ENCODE assay signal across 24 cellular contexts in the genomic region with DNA sequence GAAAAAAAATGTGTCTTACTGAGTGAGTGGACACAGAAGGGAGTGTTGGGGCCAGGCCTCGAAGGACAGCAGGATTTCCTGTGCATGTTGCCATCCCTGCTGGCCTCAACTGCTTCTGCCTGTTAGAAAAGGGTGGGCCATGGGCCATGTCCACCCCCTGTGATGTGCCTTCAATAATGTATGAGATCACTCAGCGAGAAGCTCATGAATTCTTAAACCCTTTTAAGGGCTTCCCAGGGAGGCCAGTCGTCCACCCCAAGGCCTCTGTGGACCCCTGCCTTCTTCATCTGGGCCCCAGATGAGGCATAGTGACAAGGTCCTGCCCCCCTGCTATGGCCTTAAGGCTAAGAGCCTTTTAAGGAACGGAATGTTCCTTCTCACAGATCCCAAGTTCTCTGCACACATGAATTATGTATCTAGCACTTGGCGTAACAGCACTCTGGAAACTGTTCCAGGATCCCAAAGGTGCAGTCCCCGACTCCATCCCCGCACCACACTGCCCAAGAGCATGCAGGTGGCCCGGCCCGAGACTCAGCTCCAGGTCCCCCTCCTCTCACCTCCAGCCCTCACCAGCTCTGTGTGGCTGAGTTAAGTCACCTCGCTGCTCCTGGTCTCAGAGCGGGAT. TPM values are rescaled to one million over a fixed set of nuclear protein-coding genes. Genes with fewer than 3 reads are reported as not detected.
DNase-seq lines count a peak whose midpoint lies in the region; ATAC-seq and TF ChIP-seq lines count a peak whose summit lies in the region.
"Had no signal": no experiment of that assay in that cellular context is flagged by ENCODE, and none has a peak within 500 bp of the region (broad histone marks: within the 10 kb centered on the region; RNA-seq: fewer than 3 reads in every experiment).

No MANE protein-coding gene starts in this region.

- H3K27me3 Mint-ChIP-seq in osteocyte (ENCODE audit: unreplicated experiment) = peaks cover 25% of the 10 kb centered on the region

- H3K4me3 Mint-ChIP-seq in osteocyte (ENCODE audit: unreplicated experiment) = no peak overlapping the region
- H3K4me3 Mint-ChIP-seq: CD4-positive, CD25-positive, alpha-beta regulatory T cell had no signal

- H3K4me1 ChIP-seq in gastroesophageal sphincter (peaks cover 0 to 22% (median 0%) of the 10 kb centered on the region in 3 donors), lung (ENCODE audit: control insufficient read depth in 2 of 2, insufficient read depth in 2 of 2, low read length in 2 of 2) (peaks cover 0 to 9% of the 10 kb centered on the region in 2 donors), sigmoid colon (peaks cover 0 to 27% (median 23%) of the 10 kb centered on the region in 4 donors)

- TF ChIP-seq POLR2A in gastroesophageal sphincter (IDR thresholded peaks at IDR 0.05) (no peak), sigmoid colon (IDR thresholded peaks at IDR 0.05) (no peak)

- no peaks in the 10 kb centered on the region for H3K27me3 ChIP-seq in gastroesophageal sphincter
- H3K27me3 ChIP-seq in lung (ENCODE audit: control insufficient read depth, insufficient read depth) = no peaks in the 10 kb centered on the region
- H3K27me3 ChIP-seq in sigmoid colon = no peaks in the 10 kb centered on the region
- H3K27me3 ChIP-seq: BLaER1 had no signal

- no peaks in the 10 kb centered on the region for H3K9me3 ChIP-seq in gastroesophageal sphincter
- no peaks in the 10 kb centered on the region for H3K9me3 ChIP-seq in lung (ENCODE audit: control insufficient read depth in 2 of 2, insufficient read depth in 1 of 2, low read length in 1 of 2)
- H3K9me3 ChIP-seq in sigmoid colon = no peaks in the 10 kb centered on the region
- H3K9me3 ChIP-seq: BLaER1 had no signal

- H3K36me3 ChIP-seq in gastroesophageal sphincter = no peaks in the 10 kb centered on the region
- H3K36me3 ChIP-seq in lung (ENCODE audit: control insufficient read depth in 2 of 2, insufficient read depth in 2 of 2, low read length in 2 of 2) = no peaks in the 10 kb centered on the region
- no peaks in the 10 kb centered on the region for H3K36me3 ChIP-seq in sigmoid colon
- H3K36me3 ChIP-seq: BLaER1 had no signal

- intact Hi-C loops in sigmoid colon (cut with DNase I) = no loop called here

- TF ChIP-seq CTCF in gastroesophageal sphincter (IDR thresholded peaks at IDR 0.05) (no peak), lung (IDR thresholded peaks at IDR 0.05; ENCODE audit: control extremely low read depth, extremely low read depth) (no peak), sigmoid colon (IDR thresholded peaks at IDR 0.05) (no peak), osteocyte (IDR thresholded peaks at IDR 0.05) (no peak)

- peak; percentile 71 for DNase-seq in lung (ENCODE audit: low spot score)
- DNase-seq in sigmoid colon = no peak
- DNase-seq in osteocyte (ENCODE audit: extremely low spot score, unreplicated experiment) = no peak
- DNase-seq in activated CD4-positive, alpha-beta T cell treated with anti-CD3 and anti-CD28 coated beads, Interleukin-2, amount 50 U/mL, for 4 hours = no peak
- DNase-seq: CD4-positive, CD25-positive, alpha-beta regulatory T cell; DMS153; DND-41; Karpas-422; NCI-H1092; NCI-H1436; NCI-H187; NCI-H2081 treated with DMSO at 0.1 percent for 48 hours; NCI-H2171; NCI-H226; NCI-H510A; NCI-H69; SHP77 had no signal

- 64% methylated on average over 2 of the region's 11 CpGs; no CpG with 5 or more reads in 1 of the 2 donors for WGBS in gastroesophageal sphincter (ENCODE audit: low coverage in 1 of 2), 2 donors
- 66 to 67% methylated on average over 11 of the region's 11 CpGs for WGBS in lung, 2 donors
- 74 to 80% methylated on average over 11 of the region's 11 CpGs for WGBS in sigmoid colon, 2 donors

- peaks cover 4% of the 10 kb centered on the region for H3K36me3 Mint-ChIP-seq in osteocyte (ENCODE audit: unreplicated experiment)
- H3K36me3 Mint-ChIP-seq: CD4-positive, CD25-positive, alpha-beta regulatory T cell had no signal

- peak; percentile 29 for TF ChIP-seq EP300 in gastroesophageal sphincter (IDR thresholded peaks at IDR 0.05)
- TF ChIP-seq EP300 in sigmoid colon (IDR thresholded peaks at IDR 0.05) = peak; percentile 24 to 93 (median 82)

- ATAC-seq in gastroesophageal sphincter = peak; percentile 73
- peak; percentile 21 for ATAC-seq in lung (ENCODE audit: insufficient read depth, low FRiP score)
- ATAC-seq in GM21529 (IDR thresholded peaks at IDR 0.05; ENCODE audit: unreplicated experiment) = no peak
- no peak for ATAC-seq in HG02588 (IDR thresholded peaks at IDR 0.05; ENCODE audit: unreplicated experiment)
- ATAC-seq: HCT116, HepG2 had no signal

- H3K27ac Mint-ChIP-seq in osteocyte (ENCODE audit: unreplicated experiment) = no peak overlapping the region
- H3K27ac Mint-ChIP-seq: CD4-positive, CD25-positive, alpha-beta regulatory T cell had no signal

- H3K4me3 ChIP-seq in gastroesophageal sphincter = no peak overlapping the region
- H3K4me3 ChIP-seq in lung = no peak overlapping the region
- no peak overlapping the region for H3K4me3 ChIP-seq in sigmoid colon
- H3K4me3 ChIP-seq: BLaER1 had no signal

- peaks cover 14% of the 10 kb centered on the region for H3K4me1 Mint-ChIP-seq in osteocyte (ENCODE audit: unreplicated experiment)

- peaks cover 2% of the 10 kb centered on the region for H3K9me3 Mint-ChIP-seq in osteocyte (ENCODE audit: unreplicated experiment)

- H3K27ac ChIP-seq in gastroesophageal sphincter (peak overlapping the region in 3 of 4 donors; percentile 8 to 76 (median 43)), lung (ENCODE audit: low read depth in 1 of 2, low read length in 1 of 2) (peak overlapping the region in 1 of 2 donors; percentile 85), sigmoid colon (peak overlapping the region in 3 of 4 donors; percentile 27 to 74 (median 54))
- H3K27ac ChIP-seq: BLaER1, RWPE1 had no signal

RNA-seq across cellular contexts. Expression of gene C14orf132, which starts 8.9 kb away (rescaled TPM):
- total RNA-seq in gastroesophageal sphincter = 100 to 1,000 TPM in 1 of 4 donors, 10 to 100 TPM in 3; 52.0 to 135 (median 74.6) TPM
- total RNA-seq in lung = 10 to 100 TPM; 21.7 to 49.3 TPM
- 10 to 100 TPM in 1 of 2 donors, 1 to 10 TPM in 1; 9.8 to 27.7 TPM for polyA plus RNA-seq in lung
- 10 to 100 TPM; 10.4 to 30.4 (median 23.6) TPM for total RNA-seq in sigmoid colon
- polyA plus RNA-seq in sigmoid colon = 1 to 10 TPM; 2.4 to 4.3 (median 3.2) TPM
- 84.8 and 86.9 TPM in 2 replicates for total RNA-seq in osteocyte

Comparison
In these comparisons a context has a peak if more than half of its experiments do, and no peak if none do; other contexts are left out.
1. ATAC-seq: peak in gastroesophageal sphincter (single experiment) and lung (single experiment); none in GM21529 (single experiment) and HG02588 (single experiment).